Comparison of ENCODE assay signal across 8 cellular contexts in genomic region chr7:136086712-136087111, GRCh38.
DNase-seq lines count a peak whose midpoint lies in the region; ATAC-seq and TF ChIP-seq lines count a peak whose summit lies in the region.

No MANE protein-coding gene starts in this region.

- no peaks in the 10 kb centered on the region for H3K4me1 ChIP-seq in BE2C
- H3K4me1 ChIP-seq in vagina = no peaks in the 10 kb centered on the region

- DNase-seq in BE2C (peak; percentile 46), RWPE1 (ENCODE audit: low spot score) (peak; percentile 77), epithelial cell of proximal tubule (ENCODE audit: low read depth) (peak; percentile 71), mucosa of gallbladder (ENCODE audit: low spot score) (peak; percentile 72), vagina (ENCODE audit: extremely low spot score in 2 of 2) (no peak)

- no peaks in the 10 kb centered on the region for H3K36me3 ChIP-seq in BE2C
- H3K36me3 ChIP-seq in vagina = no peaks in the 10 kb centered on the region

- H3K27me3 ChIP-seq in BE2C (no peaks in the 10 kb centered on the region), vagina (no peaks in the 10 kb centered on the region)

- H3K9me3 ChIP-seq in BE2C (no peaks in the 10 kb centered on the region), vagina (no peaks in the 10 kb centered on the region)

- ATAC-seq in GM18909 (IDR thresholded peaks at IDR 0.05; ENCODE audit: poor library complexity, unreplicated experiment) = peak; percentile 97
- peak; percentile 91 for ATAC-seq in HG03354 (IDR thresholded peaks at IDR 0.05; ENCODE audit: poor library complexity, severe bottlenecking, unreplicated experiment)
- ATAC-seq in HG02884 (IDR thresholded peaks at IDR 0.05; ENCODE audit: unreplicated experiment) = no peak

- POLR2A ChIA-PET in RWPE1 (lab: Yijun Ruan, JAX; ENCODE audit: low non-redundant PET) = no interaction called here

- H3K4me3 ChIP-seq in BE2C (ENCODE audit: low read depth, low read length) (peak overlapping the region; percentile 56), epithelial cell of proximal tubule (ENCODE audit: low read depth, low read length) (peak overlapping the region; percentile 58), vagina (peak overlapping the region in 1 of 2 donors; percentile 36)

- TF ChIP-seq CTCF in BE2C (IDR thresholded peaks at IDR 0.05; ENCODE audit: low read depth, low read length) = no peak
- no peak for TF ChIP-seq CTCF in RWPE1 (conservative IDR thresholded peaks at IDR 0.05; ENCODE audit: low read depth)
- TF ChIP-seq CTCF in epithelial cell of proximal tubule (conservative IDR thresholded peaks at IDR 0.05; ENCODE audit: low read depth, low read length) = no peak
- no peak for TF ChIP-seq CTCF in vagina (IDR thresholded peaks at IDR 0.05)

- H3K27ac ChIP-seq in RWPE1 = no peak overlapping the region
- H3K27ac ChIP-seq in vagina = peak overlapping the region; percentile 12

- CTCF ChIA-PET in RWPE1 (lab: Yijun Ruan, JAX) = no interaction called here

- intact Hi-C loops in vagina (cut with DNase I) = no loop called here

- TF ChIP-seq POLR2A in vagina (IDR thresholded peaks at IDR 0.05) = no peak

Comparison
In these comparisons a context has a peak if more than half of its experiments do, and no peak if none do; other contexts are left out.
1. DNase-seq: peak in BE2C (single experiment), RWPE1 (single experiment), epithelial cell of proximal tubule (single experiment) and mucosa of gallbladder (single experiment); none in vagina (0 of 2).